In genomic region chr13:27270594-27271520, GRCh38 we compare ENCODE assay signal across 8 cellular contexts. TPM values are rescaled to one million over a fixed set of nuclear protein-coding genes. Genes with fewer than 3 reads are reported as not detected.
DNase-seq lines count a peak whose midpoint lies in the region; ATAC-seq and TF ChIP-seq lines count a peak whose summit lies in the region.

A gene with protein sequence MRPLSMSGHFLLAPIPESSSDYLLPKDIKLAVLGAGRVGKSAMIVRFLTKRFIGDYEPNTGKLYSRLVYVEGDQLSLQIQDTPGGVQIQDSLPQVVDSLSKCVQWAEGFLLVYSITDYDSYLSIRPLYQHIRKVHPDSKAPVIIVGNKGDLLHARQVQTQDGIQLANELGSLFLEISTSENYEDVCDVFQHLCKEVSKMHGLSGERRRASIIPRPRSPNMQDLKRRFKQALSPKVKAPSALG (plus strand): TSS chr13:27270830. CDS start chr13:27270945, 115 bp downstream.

- peaks cover 3% of the 10 kb centered on the region for H3K27me3 ChIP-seq in AG04450 (ENCODE audit: control insufficient read depth, insufficient read depth, low read length)
- no peaks in the 10 kb centered on the region for H3K27me3 ChIP-seq in liver (ENCODE audit: control insufficient read depth in 4 of 4, insufficient read depth in 4 of 4, low read length in 3 of 4)

- peak within 1 kb of the TSS; percentile 39 to 63 for H3K9ac ChIP-seq in liver (ENCODE audit: low read depth in 1 of 2, low read length in 2 of 2)

- under 1% methylated on average over 99 of the region's 99 CpGs for WGBS in liver

- H3K27ac ChIP-seq in AG04450 (ENCODE audit: low read depth, low read length) (peak within 1 kb of the TSS; percentile 73), liver (ENCODE audit: low read depth in 1 of 2, low read length in 2 of 2) (peak within 1 kb of the TSS; percentile 88 to 94)

- no peaks in the 10 kb centered on the region for H3K36me3 ChIP-seq in liver (ENCODE audit: control insufficient read depth in 4 of 4, insufficient read depth in 3 of 4, low read depth in 1 of 4, low read length in 3 of 4)

- ATAC-seq in GM18520 (IDR thresholded peaks at IDR 0.05; ENCODE audit: unreplicated experiment) (peak; percentile 56), HG03039 (IDR thresholded peaks at IDR 0.05; ENCODE audit: unreplicated experiment) (peak; percentile 86)

- peak; percentile 82 for DNase-seq in AG04450 (ENCODE audit: low read depth, low spot score)
- DNase-seq in NCI-H446 treated with DMSO at 0.1 percent for 48 hours (lab: John Stamatoyannopoulos, UW) = peak; percentile 32
- peak; percentile 56 to 57 for DNase-seq in activated CD4-positive, alpha-beta T cell treated with anti-CD3 and anti-CD28 coated beads, Interleukin-2, amount 50 U/mL, for 4 hours
- peak; percentile 85 for DNase-seq in dermis blood vessel endothelial cell
- DNase-seq in stimulated activated CD4-positive, alpha-beta T cell treated with anti-CD3 and anti-CD28 coated beads, Interleukin-4, amount 100 ng/mL, for 24 hours = peak; percentile 67

- CTCF ChIA-PET in AG04450 (lab: Charles Lee) = interaction anchor here (0.7 to 2.0 kb wide), 12 partner anchors 10 to 286 kb away, joined by 3 to 14 read pairs (median 3); partner anchors contain the start of gene RPL21

- H3K4me1 ChIP-seq in liver (ENCODE audit: control insufficient read depth in 4 of 4, insufficient read depth in 4 of 4, low read length in 3 of 4) = peaks cover 3 to 20% (median 7%) of the 10 kb centered on the region in 4 donors

- peak; percentile 44 to 50 for TF ChIP-seq RAD21 in liver (IDR thresholded peaks at IDR 0.05)

- TF ChIP-seq CTCF in AG04450 (IDR thresholded peaks at IDR 0.05; ENCODE audit: low read depth, low read length) = peak; percentile 73
- peak; percentile 71 for TF ChIP-seq CTCF in liver (IDR thresholded peaks at IDR 0.05; ENCODE audit: low read depth, low read length, missing input control)

- peak within 1 kb of the TSS; percentile 84 for H3K4me3 ChIP-seq in AG04450 (ENCODE audit: low read depth, low read length)
- peak within 1 kb of the TSS; percentile 65 to 88 (median 75) for H3K4me3 ChIP-seq in liver (ENCODE audit: low read depth in 1 of 3, low read length in 3 of 3)

- H3K9me3 ChIP-seq in AG04450 (ENCODE audit: control insufficient read depth, insufficient read depth, low read length) = no peaks in the 10 kb centered on the region
- H3K9me3 ChIP-seq in liver (ENCODE audit: control insufficient read depth in 4 of 4, low read length in 3 of 4) = no peaks in the 10 kb centered on the region

- POLR2A ChIA-PET in AG04450 (lab: Yijun Ruan, JAX) = interaction anchor here (0.5 to 1.6 kb wide), 20 partner anchors 12 to 299 kb away, joined by 3 to 12 read pairs (median 3); partner anchors contain the start of gene RPL21

TF ChIP-seq in liver, 16 proteins besides CTCF, POLR2A, EP300 and RAD21:
- TF ChIP-seq HNF4A (conservative IDR thresholded peaks at IDR 0.05) (no peak), RXRA (IDR thresholded peaks at IDR 0.05) (peak in 1 of 2 donors; percentile 9), FOXA1 (IDR thresholded peaks at IDR 0.05) (no peak), JUND (IDR thresholded peaks at IDR 0.05) (no peak), NR2F2 (IDR thresholded peaks at IDR 0.05) (no peak), HNF4G (IDR thresholded peaks at IDR 0.05) (no peak), SP1 (IDR thresholded peaks at IDR 0.05) (peak; percentile 53), GABPA (IDR thresholded peaks at IDR 0.05 in 1 of 2, conservative IDR thresholded peaks at IDR 0.05 in 1 of 2) (no peak), FOXA2 (IDR thresholded peaks at IDR 0.05) (no peak), TAF1 (conservative IDR thresholded peaks at IDR 0.05) (peak; percentile 73), EGR1 (IDR thresholded peaks at IDR 0.05; ENCODE audit: low read depth in 2 of 2) (no peak), YY1 (IDR thresholded peaks at IDR 0.05) (peak; percentile 50)
- TF ChIP-seq, protein P1, sequence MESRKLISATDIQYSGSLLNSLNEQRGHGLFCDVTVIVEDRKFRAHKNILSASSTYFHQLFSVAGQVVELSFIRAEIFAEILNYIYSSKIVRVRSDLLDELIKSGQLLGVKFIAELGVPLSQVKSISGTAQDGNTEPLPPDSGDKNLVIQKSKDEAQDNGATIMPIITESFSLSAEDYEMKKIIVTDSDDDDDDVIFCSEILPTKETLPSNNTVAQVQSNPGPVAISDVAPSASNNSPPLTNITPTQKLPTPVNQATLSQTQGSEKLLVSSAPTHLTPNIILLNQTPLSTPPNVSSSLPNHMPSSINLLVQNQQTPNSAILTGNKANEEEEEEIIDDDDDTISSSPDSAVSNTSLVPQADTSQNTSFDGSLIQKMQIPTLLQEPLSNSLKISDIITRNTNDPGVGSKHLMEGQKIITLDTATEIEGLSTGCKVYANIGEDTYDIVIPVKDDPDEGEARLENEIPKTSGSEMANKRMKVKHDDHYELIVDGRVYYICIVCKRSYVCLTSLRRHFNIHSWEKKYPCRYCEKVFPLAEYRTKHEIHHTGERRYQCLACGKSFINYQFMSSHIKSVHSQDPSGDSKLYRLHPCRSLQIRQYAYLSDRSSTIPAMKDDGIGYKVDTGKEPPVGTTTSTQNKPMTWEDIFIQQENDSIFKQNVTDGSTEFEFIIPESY (IDR thresholded peaks at IDR 0.05) = no peak
- TF ChIP-seq, protein P2, sequence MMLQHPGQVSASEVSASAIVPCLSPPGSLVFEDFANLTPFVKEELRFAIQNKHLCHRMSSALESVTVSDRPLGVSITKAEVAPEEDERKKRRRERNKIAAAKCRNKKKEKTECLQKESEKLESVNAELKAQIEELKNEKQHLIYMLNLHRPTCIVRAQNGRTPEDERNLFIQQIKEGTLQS (IDR thresholded peaks at IDR 0.05) = no peak
- TF ChIP-seq, protein P3, sequence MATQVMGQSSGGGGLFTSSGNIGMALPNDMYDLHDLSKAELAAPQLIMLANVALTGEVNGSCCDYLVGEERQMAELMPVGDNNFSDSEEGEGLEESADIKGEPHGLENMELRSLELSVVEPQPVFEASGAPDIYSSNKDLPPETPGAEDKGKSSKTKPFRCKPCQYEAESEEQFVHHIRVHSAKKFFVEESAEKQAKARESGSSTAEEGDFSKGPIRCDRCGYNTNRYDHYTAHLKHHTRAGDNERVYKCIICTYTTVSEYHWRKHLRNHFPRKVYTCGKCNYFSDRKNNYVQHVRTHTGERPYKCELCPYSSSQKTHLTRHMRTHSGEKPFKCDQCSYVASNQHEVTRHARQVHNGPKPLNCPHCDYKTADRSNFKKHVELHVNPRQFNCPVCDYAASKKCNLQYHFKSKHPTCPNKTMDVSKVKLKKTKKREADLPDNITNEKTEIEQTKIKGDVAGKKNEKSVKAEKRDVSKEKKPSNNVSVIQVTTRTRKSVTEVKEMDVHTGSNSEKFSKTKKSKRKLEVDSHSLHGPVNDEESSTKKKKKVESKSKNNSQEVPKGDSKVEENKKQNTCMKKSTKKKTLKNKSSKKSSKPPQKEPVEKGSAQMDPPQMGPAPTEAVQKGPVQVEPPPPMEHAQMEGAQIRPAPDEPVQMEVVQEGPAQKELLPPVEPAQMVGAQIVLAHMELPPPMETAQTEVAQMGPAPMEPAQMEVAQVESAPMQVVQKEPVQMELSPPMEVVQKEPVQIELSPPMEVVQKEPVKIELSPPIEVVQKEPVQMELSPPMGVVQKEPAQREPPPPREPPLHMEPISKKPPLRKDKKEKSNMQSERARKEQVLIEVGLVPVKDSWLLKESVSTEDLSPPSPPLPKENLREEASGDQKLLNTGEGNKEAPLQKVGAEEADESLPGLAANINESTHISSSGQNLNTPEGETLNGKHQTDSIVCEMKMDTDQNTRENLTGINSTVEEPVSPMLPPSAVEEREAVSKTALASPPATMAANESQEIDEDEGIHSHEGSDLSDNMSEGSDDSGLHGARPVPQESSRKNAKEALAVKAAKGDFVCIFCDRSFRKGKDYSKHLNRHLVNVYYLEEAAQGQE (IDR thresholded peaks at IDR 0.05) = peak; percentile 64
- TF ChIP-seq, protein P4, sequence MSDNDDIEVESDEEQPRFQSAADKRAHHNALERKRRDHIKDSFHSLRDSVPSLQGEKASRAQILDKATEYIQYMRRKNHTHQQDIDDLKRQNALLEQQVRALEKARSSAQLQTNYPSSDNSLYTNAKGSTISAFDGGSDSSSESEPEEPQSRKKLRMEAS (IDR thresholded peaks at IDR 0.05) = no peak

RNA-seq across cellular contexts. Expression of the gene that starts here (rescaled TPM):
- 13.5 and 14.4 TPM in 2 replicates for polyA plus RNA-seq in AG04450 (2011; rRNA removed)
- 51.9 and 70.2 TPM in 2 replicates for polyA minus RNA-seq in AG04450 (2011; rRNA and poly(A)+ RNA removed)
- total RNA-seq in dermis blood vessel endothelial cell = 2.8 and 3.1 TPM in 2 replicates
- total RNA-seq in liver = 1 to 10 TPM; 2.7 to 5.3 TPM
- 1 to 10 TPM; 2.5 to 5.6 TPM for polyA plus RNA-seq in liver

Comparison
In these comparisons a context has a peak if more than half of its experiments do, and no peak if none do; other contexts are left out.
1. Peak in every context shown above with its lines: DNase-seq, ATAC-seq, H3K4me3 ChIP-seq and H3K27ac ChIP-seq.
2. DNase-seq: peak in every context shown above with its lines; median percentile 85 in dermis blood vessel endothelial cell; 82 in AG04450; 67 in stimulated activated CD4-positive, alpha-beta T cell treated with anti-CD3 and anti-CD28 coated beads, Interleukin-4, amount 100 ng/mL, for 24 hours; 56 in activated CD4-positive, alpha-beta T cell treated with anti-CD3 and anti-CD28 coated beads, Interleukin-2, amount 50 U/mL, for 4 hours; 32 in NCI-H446 treated with DMSO at 0.1 percent for 48 hours.